Comparison of ENCODE assay signal across 8 cellular contexts in the genomic region with DNA sequence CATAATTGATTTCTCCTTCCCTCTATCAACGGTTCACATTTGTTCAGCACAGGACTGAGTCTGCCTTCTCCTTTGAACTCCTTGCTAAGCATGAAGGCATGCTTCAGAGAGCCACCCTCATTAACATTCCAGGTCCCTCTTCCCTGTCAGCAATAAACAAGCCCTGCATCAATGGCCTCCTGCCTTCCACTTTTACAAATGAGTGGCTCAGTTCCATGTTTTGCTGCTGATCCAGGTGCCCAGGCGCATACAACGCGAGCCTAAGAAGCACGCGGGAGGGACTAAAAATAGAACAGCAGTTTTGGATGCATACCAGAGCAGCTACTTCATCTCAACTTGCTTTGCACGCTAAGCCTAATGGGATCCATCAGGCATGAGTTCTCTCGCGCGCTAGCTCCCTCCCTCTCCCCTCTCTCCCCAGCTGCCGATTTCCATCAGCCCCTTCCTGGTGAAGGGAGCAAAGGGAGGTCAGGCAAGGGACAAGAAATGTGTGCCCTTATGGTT. TPM values are rescaled to one million over a fixed set of nuclear protein-coding genes. Genes with fewer than 3 reads are reported as not detected.
DNase-seq lines count a peak whose midpoint lies in the region; ATAC-seq and TF ChIP-seq lines count a peak whose summit lies in the region.

No MANE protein-coding gene starts in this region.

- H3K27me3 ChIP-seq in iPS-15b (ENCODE audit: control insufficient read depth, insufficient read depth, low read length) (no peaks in the 10 kb centered on the region), gastrocnemius medialis (no peaks in the 10 kb centered on the region)

- in situ Hi-C loops in gastrocnemius medialis (cut with MboI; ENCODE audit: low sequenced_read_pairs in 4 of 4), result no loop called here

- intact Hi-C loops in gastrocnemius medialis (cut with DNase I; ENCODE audit: low total_unique reads), result loop anchor here (1.0 to 2.0 kb wide), 3 partner anchors 18 to 69 kb away; a partner anchor contains a TSS
- intact Hi-C loops in activated CD4-positive, alpha-beta T cell treated with anti-CD3 and anti-CD28 coated beads, Interleukin-2, amount 10 ng/mL, durations not matched to agents 24 days and 14 days (cut with micrococcal nuclease), result no loop called here

- H3K36me3 ChIP-seq in iPS-15b (ENCODE audit: control insufficient read depth, insufficient read depth, low read length) (no peaks in the 10 kb centered on the region), gastrocnemius medialis (no peaks in the 10 kb centered on the region)

- DNase-seq in AG20443 (ENCODE audit: low spot score), result peak; percentile 87
- DNase-seq in NCI-H1105 (lab: John Stamatoyannopoulos, UW), result peak; percentile 97
- DNase-seq in astrocyte of the hippocampus (ENCODE audit: low read depth, low spot score), result peak; percentile 98
- DNase-seq in gastrocnemius medialis, result peak; percentile 86 to 92
- no peak for DNase-seq in T-helper 9 cell
- DNase-seq in activated CD4-positive, alpha-beta T cell treated with anti-CD3 and anti-CD28 coated beads, Interleukin-2, amount 10 ng/mL, durations not matched to agents 24 days and 14 days, result no peak

- no peaks in the 10 kb centered on the region for H3K9me3 Mint-ChIP-seq in activated CD4-positive, alpha-beta T cell treated with anti-CD3 and anti-CD28 coated beads, Interleukin-2, amount 10 ng/mL, durations not matched to agents 24 days and 14 days

- ATAC-seq in gastrocnemius medialis (peak; percentile 95 to 97), HG02938 (IDR thresholded peaks at IDR 0.05; ENCODE audit: unreplicated experiment) (no peak)

- no peak for TF ChIP-seq CTCF in gastrocnemius medialis (IDR thresholded peaks at IDR 0.05 in 4 of 5, conservative IDR thresholded peaks at IDR 0.05 in 1 of 5)

- no peaks in the 10 kb centered on the region for H3K9me3 ChIP-seq in iPS-15b (ENCODE audit: control insufficient read depth, insufficient read depth, low read length)
- H3K9me3 ChIP-seq in gastrocnemius medialis, result no peaks in the 10 kb centered on the region

- peaks cover 11% of the 10 kb centered on the region for H3K36me3 Mint-ChIP-seq in activated CD4-positive, alpha-beta T cell treated with anti-CD3 and anti-CD28 coated beads, Interleukin-2, amount 10 ng/mL, durations not matched to agents 24 days and 14 days (ENCODE audit: low read depth)

- no peak overlapping the region for H3K27ac Mint-ChIP-seq in activated CD4-positive, alpha-beta T cell treated with anti-CD3 and anti-CD28 coated beads, Interleukin-2, amount 10 ng/mL, durations not matched to agents 24 days and 14 days

- H3K27ac ChIP-seq in gastrocnemius medialis, result peak overlapping the region; percentile 83 to 89 (median 86)

- no peak overlapping the region for H3K9ac ChIP-seq in iPS-15b (ENCODE audit: low read depth, low read length)

- H3K4me1 ChIP-seq in iPS-15b (ENCODE audit: control insufficient read depth, insufficient read depth, low read length) (peaks cover 17% of the 10 kb centered on the region), gastrocnemius medialis (peaks cover 42 to 56% of the 10 kb centered on the region in 2 donors)

- peaks cover 4% of the 10 kb centered on the region for H3K4me1 Mint-ChIP-seq in activated CD4-positive, alpha-beta T cell treated with anti-CD3 and anti-CD28 coated beads, Interleukin-2, amount 10 ng/mL, durations not matched to agents 24 days and 14 days

- TF ChIP-seq POLR2A in gastrocnemius medialis (IDR thresholded peaks at IDR 0.05), result no peak

- no peak overlapping the region for H3K4me3 Mint-ChIP-seq in activated CD4-positive, alpha-beta T cell treated with anti-CD3 and anti-CD28 coated beads, Interleukin-2, amount 10 ng/mL, durations not matched to agents 24 days and 14 days

- H3K27me3 Mint-ChIP-seq in activated CD4-positive, alpha-beta T cell treated with anti-CD3 and anti-CD28 coated beads, Interleukin-2, amount 10 ng/mL, durations not matched to agents 24 days and 14 days, result no peaks in the 10 kb centered on the region

- H3K4me3 ChIP-seq in iPS-15b (ENCODE audit: low read depth, low read length) (peak overlapping the region; percentile 14), gastrocnemius medialis (peak overlapping the region in 2 of 4 donors; percentile 3 to 14)

RNA-seq across cellular contexts. Expression of a gene that starts 53.4 kb away (rescaled TPM):
- total RNA-seq in gastrocnemius medialis, result 10 to 100 TPM; 11.0 to 31.1 (median 17.3) TPM
- total RNA-seq in activated CD4-positive, alpha-beta T cell treated with anti-CD3 and anti-CD28 coated beads, Interleukin-2, amount 10 ng/mL, durations not matched to agents 24 days and 14 days, result 17.7 and 19.8 TPM in 2 replicates

Comparison
In these comparisons a context has a peak if more than half of its experiments do, and no peak if none do; other contexts are left out.
1. DNase-seq: peak in AG20443 (single experiment), NCI-H1105 (single experiment), astrocyte of the hippocampus (single experiment) and gastrocnemius medialis (2 of 2); none in T-helper 9 cell (single experiment) and activated CD4-positive, alpha-beta T cell treated with anti-CD3 and anti-CD28 coated beads, Interleukin-2, amount 10 ng/mL, durations not matched to agents 24 days and 14 days (single experiment).